Comparison of ENCODE assay signal across 33 cellular contexts in genomic region chr10:124996854-124997215, GRCh38. TPM values are rescaled to one million over a fixed set of nuclear protein-coding genes. Genes with fewer than 3 reads are reported as not detected.
DNase-seq lines count a peak whose midpoint lies in the region; ATAC-seq, FAIRE-seq and TF ChIP-seq lines count a peak whose summit lies in the region.
"Had no signal": no experiment of that assay in that cellular context is flagged by ENCODE, and none has a peak within 500 bp of the region (broad histone marks: within the 10 kb centered on the region; RNA-seq: fewer than 3 reads in every experiment).

No MANE protein-coding gene starts in this region.

- no peak for ATAC-seq in activated naive CD8-positive, alpha-beta T cell treated with anti-CD3 and anti-CD28 coated beads, Interleukin-2, amount 10 ng/mL, durations not matched to agents 7 days and 5 days (ENCODE audit: low read depth)
- ATAC-seq: naive thymus-derived CD4-positive, alpha-beta T cell had no signal

- H3K9me3 ChIP-seq in kidney (ENCODE audit: control insufficient read depth in 1 of 2, low read length in 2 of 2) = no peaks in the 10 kb centered on the region
- H3K9me3 ChIP-seq: suprapubic skin, uterus had no signal

- H3K27me3 Mint-ChIP-seq in activated naive CD8-positive, alpha-beta T cell treated with anti-CD3 and anti-CD28 coated beads, Interleukin-2, amount 10 ng/mL, durations not matched to agents 7 days and 5 days = no peaks in the 10 kb centered on the region
- no peaks in the 10 kb centered on the region for H3K27me3 Mint-ChIP-seq in activated naive CD8-positive, alpha-beta T cell treated with anti-CD3 and anti-CD28 coated beads for 36 hours
- H3K27me3 Mint-ChIP-seq: activated naive CD8-positive, alpha-beta T cell; CD4-positive, alpha-beta T cell; naive thymus-derived CD4-positive, alpha-beta T cell had no signal

- H3K4me1 ChIP-seq in kidney (ENCODE audit: control insufficient read depth in 1 of 2, insufficient read depth in 1 of 2, low read depth in 1 of 2, low read length in 2 of 2) = peaks cover 0 to 4% of the 10 kb centered on the region in 2 donors

- in situ Hi-C loops in GM13977 (cut with MboI; ENCODE audit: low pct_unique_long_range_greater_than_20kb, low sequenced_read_pairs, unreplicated experiment) = no loop called here

- H3K36me3 Mint-ChIP-seq in activated naive CD8-positive, alpha-beta T cell treated with anti-CD3 and anti-CD28 coated beads, Interleukin-2, amount 10 ng/mL, durations not matched to agents 7 days and 5 days = no peaks in the 10 kb centered on the region
- H3K36me3 Mint-ChIP-seq in activated naive CD8-positive, alpha-beta T cell treated with anti-CD3 and anti-CD28 coated beads for 36 hours = no peaks in the 10 kb centered on the region
- H3K36me3 Mint-ChIP-seq: activated naive CD8-positive, alpha-beta T cell; naive thymus-derived CD4-positive, alpha-beta T cell had no signal

- H3K4me3 ChIP-seq in kidney (ENCODE audit: low read length in 2 of 2) = no peak overlapping the region
- H3K4me3 ChIP-seq: cardiac muscle cell, coronary artery, SK-N-MC, smooth muscle cell, suprapubic skin, uterus had no signal

- no peak overlapping the region for H3K4me3 Mint-ChIP-seq in activated naive CD8-positive, alpha-beta T cell treated with anti-CD3 and anti-CD28 coated beads, Interleukin-2, amount 10 ng/mL, durations not matched to agents 7 days and 5 days
- no peak overlapping the region for H3K4me3 Mint-ChIP-seq in activated naive CD8-positive, alpha-beta T cell treated with anti-CD3 and anti-CD28 coated beads for 36 hours
- H3K4me3 Mint-ChIP-seq: activated naive CD8-positive, alpha-beta T cell; CD4-positive, alpha-beta T cell; naive thymus-derived CD4-positive, alpha-beta T cell had no signal

- H3K27ac ChIP-seq in kidney (ENCODE audit: low read depth in 2 of 2, low read length in 2 of 2) = no peak overlapping the region
- H3K27ac ChIP-seq: SK-N-MC, suprapubic skin, uterus had no signal

- H3K4me1 Mint-ChIP-seq in activated naive CD8-positive, alpha-beta T cell treated with anti-CD3 and anti-CD28 coated beads, Interleukin-2, amount 10 ng/mL, durations not matched to agents 7 days and 5 days = no peaks in the 10 kb centered on the region
- peaks cover 4% of the 10 kb centered on the region for H3K4me1 Mint-ChIP-seq in activated naive CD8-positive, alpha-beta T cell treated with anti-CD3 and anti-CD28 coated beads for 36 hours

- POLR2A ChIA-PET in activated naive CD8-positive, alpha-beta T cell treated with anti-CD3 and anti-CD28 coated beads, Interleukin-2, amount 10 ng/mL, durations not matched to agents 7 days and 5 days (lab: Charles Lee) = no interaction called here

- no peaks in the 10 kb centered on the region for H3K9me3 Mint-ChIP-seq in activated naive CD8-positive, alpha-beta T cell treated with anti-CD3 and anti-CD28 coated beads, Interleukin-2, amount 10 ng/mL, durations not matched to agents 7 days and 5 days
- H3K9me3 Mint-ChIP-seq in activated naive CD8-positive, alpha-beta T cell treated with anti-CD3 and anti-CD28 coated beads for 36 hours = no peaks in the 10 kb centered on the region
- H3K9me3 Mint-ChIP-seq: CD4-positive, alpha-beta T cell had no signal

- peaks cover 41 to 76% of the 10 kb centered on the region in 2 donors for H3K36me3 ChIP-seq in kidney (ENCODE audit: control insufficient read depth in 1 of 2, insufficient read depth in 2 of 2, low read length in 2 of 2)
- H3K36me3 ChIP-seq: uterus had no signal

- no peak overlapping the region for H3K9ac ChIP-seq in kidney (ENCODE audit: low read length in 2 of 2)

- peak; percentile 19 for DNase-seq in activated naive CD8-positive, alpha-beta T cell treated with anti-CD3 and anti-CD28 coated beads, Interleukin-2, amount 10 ng/mL, durations not matched to agents 7 days and 5 days
- DNase-seq in activated naive CD8-positive, alpha-beta T cell treated with anti-CD3 and anti-CD28 coated beads for 36 hours = no peak
- DNase-seq in GM13977 (ENCODE audit: low spot score) (peak; percentile 12), kidney (peak; percentile 69), DMS153 treated with DMSO at 0.1 percent for 48 hours (lab: John Stamatoyannopoulos, UW; ENCODE audit: unreplicated experiment) (no peak), epidermal melanocyte (ENCODE audit: insufficient read length, low spot score) (no peak), NOMO-1 (lab: John Stamatoyannopoulos, UW; ENCODE audit: unreplicated experiment in 2 of 2) (no peak)
- peak; percentile 19 for DNase-seq in stimulated activated CD8-positive, alpha-beta memory T cell treated with anti-CD3 and anti-CD28 coated beads, Interleukin-4, amount 100 ng/mL, for 48 hours
- DNase-seq: activated CD4-positive, alpha-beta T cell treated with anti-CD3 and anti-CD28 coated beads, Interleukin-2, amount 50 U/mL, for 48 hours; CD4-positive, alpha-beta T cell; DND-41; effector memory CD4-positive, alpha-beta T cell; erythroblast; GF-D8; midbrain; NCI-H1092 treated with DMSO at 0.1 percent for 48 hours; NCI-H187; NCI-H2171; NCI-H510A treated with DMSO at 0.1 percent for 48 hours; occipital lobe; OCI-M1; stimulated activated naive CD4-positive, alpha-beta T cell treated with Interleukin-2 at 50 U/mL for 16 hours had no signal

- no peak overlapping the region for H3K27ac Mint-ChIP-seq in activated naive CD8-positive, alpha-beta T cell treated with anti-CD3 and anti-CD28 coated beads, Interleukin-2, amount 10 ng/mL, durations not matched to agents 7 days and 5 days
- no peak overlapping the region for H3K27ac Mint-ChIP-seq in activated naive CD8-positive, alpha-beta T cell treated with anti-CD3 and anti-CD28 coated beads for 36 hours
- H3K27ac Mint-ChIP-seq: activated naive CD8-positive, alpha-beta T cell; CD4-positive, alpha-beta T cell; naive thymus-derived CD4-positive, alpha-beta T cell had no signal

- FAIRE-seq in kidney (lab: Jason Lieb, UNC) = no peak
- FAIRE-seq: astrocyte, GM19239, H1 had no signal

- intact Hi-C loops in kidney (cut with DNase I) = no loop called here

- TF ChIP-seq CTCF in GM13977 (IDR thresholded peaks at IDR 0.05; ENCODE audit: extremely low read depth, insufficient read depth, missing control alignments) (no peak), kidney (IDR thresholded peaks at IDR 0.05; ENCODE audit: borderline replicate concordance, extremely low read depth, insufficient read depth) (no peak)

RNA-seq across cellular contexts. Expression of gene ZRANB1, which starts 54.9 kb away (rescaled TPM):
- 10 to 100 TPM; 15.3 to 15.8 TPM for total RNA-seq in activated naive CD8-positive, alpha-beta T cell treated with anti-CD3 and anti-CD28 coated beads, Interleukin-2, amount 10 ng/mL, durations not matched to agents 7 days and 5 days
- 10 to 100 TPM; 11.5 to 12.6 TPM for total RNA-seq in activated naive CD8-positive, alpha-beta T cell treated with anti-CD3 and anti-CD28 coated beads for 36 hours
- 17.5 TPM for total RNA-seq in kidney
- polyA plus RNA-seq in kidney (ENCODE audit: insufficient read depth, low read depth, low replicate concordance) = 8.9 TPM

Comparison
In these comparisons a context has a peak if more than half of its experiments do, and no peak if none do; other contexts are left out.
1. DNase-seq: peak in activated naive CD8-positive, alpha-beta T cell treated with anti-CD3 and anti-CD28 coated beads, Interleukin-2, amount 10 ng/mL, durations not matched to agents 7 days and 5 days (single experiment), GM13977 (single experiment), kidney (single experiment) and stimulated activated CD8-positive, alpha-beta memory T cell treated with anti-CD3 and anti-CD28 coated beads, Interleukin-4, amount 100 ng/mL, for 48 hours (single experiment); none in activated naive CD8-positive, alpha-beta T cell treated with anti-CD3 and anti-CD28 coated beads for 36 hours (single experiment), DMS153 treated with DMSO at 0.1 percent for 48 hours (single experiment), epidermal melanocyte (single experiment) and NOMO-1 (0 of 2).